In genomic region chr16:88995194-88995593, GRCh38 we compare ENCODE assay signal across 23 cellular contexts. TPM values are rescaled to one million over a fixed set of nuclear protein-coding genes. Genes with fewer than 3 reads are reported as not detected.
"Had no signal": no experiment of that assay in that cellular context is flagged by ENCODE, and none has a peak within 500 bp of the region (broad histone marks: within the 10 kb centered on the region; RNA-seq: fewer than 3 reads in every experiment).

No MANE protein-coding gene starts in this region.

- H3K4me1 ChIP-seq: ascending aorta, prostate gland, thyroid gland had no signal

- H3K27ac ChIP-seq: ascending aorta, hepatocyte, left lung, neutrophil, ovary, prostate gland, thyroid gland had no signal

- H3K27ac Mint-ChIP-seq: activated T-helper 2 cell treated with anti-CD3 and anti-CD28 coated beads, Interferon-gamma antibody, Interleukin-2, Interleukin-4, amounts not matched to agents 10 μg/mL and 5 μg/mL and 100 μg/mL, durations not matched to agents 14 hours and 24 hours and 36 hours; stimulated activated naive CD8-positive, alpha-beta T cell treated with anti-CD3 and anti-CD28 coated beads, Interleukin-15, Interleukin-2, amounts not matched to agents 100 ng/mL and 50 ng/mL, for 24 hours had no signal

- H3K4me3 ChIP-seq: ascending aorta, hepatocyte, left lung, lung, ovary, prostate gland, thyroid gland had no signal

- H3K4me3 Mint-ChIP-seq: activated T-cell treated with anti-CD3 and anti-CD28 coated beads, Interleukin-2, amount 50 U/mL, for 4 hours; immature natural killer cell; stimulated activated naive CD8-positive, alpha-beta T cell treated with anti-CD3 and anti-CD28 coated beads, Interleukin-15, Interleukin-2, amounts not matched to agents 100 ng/mL and 50 ng/mL, for 24 hours had no signal

- H3K4me2 ChIP-seq: hepatocyte had no signal

- H3K9me3 ChIP-seq: prostate gland, thyroid gland had no signal

- H3K27me3 ChIP-seq: hepatocyte, ovary, thyroid gland had no signal

- ATAC-seq: activated T-cell treated with anti-CD3 and anti-CD28 coated beads, Interleukin-2, amount 50 U/mL, for 4 hours; esophagus mucosa; left lung had no signal

- H3K36me3 ChIP-seq: ascending aorta, left lung, neutrophil, ovary, prostate gland, thyroid gland had no signal

- DNase-seq: activated CD4-positive, CD25-positive, alpha-beta regulatory T cell treated with anti-CD3 and anti-CD28 coated beads, Interleukin-2, amount 50 U/mL, for 72 hours; activated naive CD4-positive, alpha-beta T cell treated with Interleukin-2 at 50 U/mL for 16 hours; activated T-cell treated with anti-CD3 and anti-CD28 coated beads, Interleukin-2, amount 50 U/mL, for 4 hours; central memory CD4-positive, alpha-beta T cell; dermis blood vessel endothelial cell; effector CD8-positive, alpha-beta T cell; foreskin melanocyte; immature natural killer cell; naive thymus-derived CD4-positive, alpha-beta T cell; ovary; stimulated activated CD4-positive, alpha-beta T cell treated with anti-CD3 and anti-CD28 coated beads, Interleukin-12 subunit alpha, Interleukin-12 subunit beta, amount 100 ng/mL, for 4 hours; stimulated activated CD4-positive, alpha-beta T cell treated with anti-CD3 and anti-CD28 coated beads, Interleukin-4, amount 100 ng/mL, for 4 hours; substantia nigra; thyroid gland had no signal

- H2AFZ ChIP-seq: hepatocyte had no signal

- H3K79me2 ChIP-seq: hepatocyte had no signal

RNA-seq across cellular contexts. Expression of gene CBFA2T3, which starts 18.2 kb away (rescaled TPM):
- total RNA-seq: dermis blood vessel endothelial cell had no signal
